In the genomic region with DNA sequence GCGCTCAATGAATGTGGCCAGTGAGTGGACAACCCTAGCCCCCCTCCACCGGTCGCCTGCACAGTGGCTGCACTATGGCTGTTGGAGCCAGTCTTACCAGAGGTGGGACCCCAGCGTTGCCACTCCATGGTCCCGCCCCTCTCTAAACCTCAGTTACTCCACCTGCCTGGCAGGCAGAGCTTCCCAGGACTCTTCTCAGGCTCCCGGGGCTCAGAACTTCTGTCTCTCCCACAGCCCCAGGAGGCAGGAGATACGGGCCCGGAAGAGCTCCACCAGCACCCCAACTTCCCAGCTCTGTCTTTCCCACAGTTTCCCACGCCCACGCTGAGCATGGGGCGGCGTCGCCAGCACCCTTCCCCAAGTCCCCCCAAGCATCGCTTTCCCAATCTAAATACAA, we compare ENCODE assay signal across 2 cellular contexts.
A peak's percentile ranks its signal among the peaks of the same experiment; 100 is the strongest.
TF ChIP-seq lines count a peak whose summit lies in the region.

No MANE protein-coding gene starts in this region.

TF ChIP-seq in GM23338, 12 proteins besides CTCF, POLR2A, EP300 and RAD21 (continues in another document):
- TF ChIP-seq POLR2AphosphoS5 (IDR thresholded peaks at IDR 0.05; ENCODE audit: low read depth) (no peak), JUNB (IDR thresholded peaks at IDR 0.05; ENCODE audit: unreplicated experiment) (no peak), STAT1 (IDR thresholded peaks at IDR 0.05; ENCODE audit: unreplicated experiment) (no peak), NANOG (IDR thresholded peaks at IDR 0.05; ENCODE audit: borderline replicate concordance) (no peak), ZNF331 (CRISPR knock-in tag; IDR thresholded peaks at IDR 0.05; ENCODE audit: low read depth) (no peak), EZH2 (IDR thresholded peaks at IDR 0.05; ENCODE audit: low read depth, unreplicated experiment) (no peak), ZNF462 (CRISPR knock-in tag; IDR thresholded peaks at IDR 0.05) (no peak), CREB1 (CRISPR knock-in tag; IDR thresholded peaks at IDR 0.05; ENCODE audit: low read depth) (no peak), EZH2phosphoT487 (IDR thresholded peaks at IDR 0.05; ENCODE audit: unreplicated experiment) (no peak), ZNF114 (CRISPR knock-in tag; IDR thresholded peaks at IDR 0.05) (no peak)
- TF ChIP-seq, protein P1, sequence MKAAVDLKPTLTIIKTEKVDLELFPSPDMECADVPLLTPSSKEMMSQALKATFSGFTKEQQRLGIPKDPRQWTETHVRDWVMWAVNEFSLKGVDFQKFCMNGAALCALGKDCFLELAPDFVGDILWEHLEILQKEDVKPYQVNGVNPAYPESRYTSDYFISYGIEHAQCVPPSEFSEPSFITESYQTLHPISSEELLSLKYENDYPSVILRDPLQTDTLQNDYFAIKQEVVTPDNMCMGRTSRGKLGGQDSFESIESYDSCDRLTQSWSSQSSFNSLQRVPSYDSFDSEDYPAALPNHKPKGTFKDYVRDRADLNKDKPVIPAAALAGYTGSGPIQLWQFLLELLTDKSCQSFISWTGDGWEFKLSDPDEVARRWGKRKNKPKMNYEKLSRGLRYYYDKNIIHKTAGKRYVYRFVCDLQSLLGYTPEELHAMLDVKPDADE (IDR thresholded peaks at IDR 0.05), result no peak

TF ChIP-seq in endothelial cell of umbilical vein, 7 proteins besides CTCF, POLR2A, EP300 and RAD21:
- TF ChIP-seq EZH2 (IDR thresholded peaks at IDR 0.05; ENCODE audit: borderline replicate concordance, low read depth, low read length, severe bottlenecking), result peak; percentile 4
- no peak for TF ChIP-seq FOS (IDR thresholded peaks at IDR 0.05; ENCODE audit: borderline replicate concordance, insufficient read depth, low read length)
TF ChIP-seq in endothelial cell of umbilical vein: peak in this region for 1.
